ENCODE assay signal across 1 cellular context in genomic region chr7:99638731-99639130, GRCh38.
TF ChIP-seq lines count a peak whose summit lies in the region.

No MANE protein-coding gene starts in this region.

TF ChIP-seq in H1, 55 proteins besides CTCF, POLR2A, EP300 and RAD21:
- TF ChIP-seq KDM5A (IDR thresholded peaks at IDR 0.05; ENCODE audit: low read length) = no peak
- TF ChIP-seq CBX8 (IDR thresholded peaks at IDR 0.05; ENCODE audit: borderline replicate concordance, low read depth, low read length) = no peak
- no peak for TF ChIP-seq RBBP5 (IDR thresholded peaks at IDR 0.05; ENCODE audit: borderline replicate concordance, low read depth, low read length)
- no peak for TF ChIP-seq CHD2 (IDR thresholded peaks at IDR 0.05; ENCODE audit: low read length)
- no peak for TF ChIP-seq TAF1 (IDR thresholded peaks at IDR 0.05; ENCODE audit: low read depth, low read length)
- no peak for TF ChIP-seq JUND (IDR thresholded peaks at IDR 0.05; ENCODE audit: low read length)
- no peak for TF ChIP-seq TAF7 (optimal IDR thresholded peaks at IDR 0.05; ENCODE audit: borderline replicate concordance, low read depth, low read length)
- no peak for TF ChIP-seq SP4 (IDR thresholded peaks at IDR 0.05; ENCODE audit: low read length)
- TF ChIP-seq NRF1 (IDR thresholded peaks at IDR 0.05; ENCODE audit: low read depth, low read length) = no peak
- TF ChIP-seq JUN (IDR thresholded peaks at IDR 0.05; ENCODE audit: low read depth, low read length) = no peak
- no peak for TF ChIP-seq BACH1 (IDR thresholded peaks at IDR 0.05; ENCODE audit: low read length)
- no peak for TF ChIP-seq SAP30 (IDR thresholded peaks at IDR 0.05; ENCODE audit: insufficient read depth, insufficient replicate concordance, low read length)
- no peak for TF ChIP-seq SRF (IDR thresholded peaks at IDR 0.05; ENCODE audit: low read depth, low read length)
- TF ChIP-seq RXRA (IDR thresholded peaks at IDR 0.05; ENCODE audit: insufficient read depth, low read depth, low read length) = no peak
- no peak for TF ChIP-seq CHD1 (IDR thresholded peaks at IDR 0.05; ENCODE audit: low read depth, low read length)
- TF ChIP-seq SIN3A (conservative IDR thresholded peaks at IDR 0.05 in 1 of 2, IDR thresholded peaks at IDR 0.05 in 1 of 2; ENCODE audit: low read depth in 1 of 2, low read length in 2 of 2) = no peak
